ENCODE assay signal across 1 cellular context in the genomic region with DNA sequence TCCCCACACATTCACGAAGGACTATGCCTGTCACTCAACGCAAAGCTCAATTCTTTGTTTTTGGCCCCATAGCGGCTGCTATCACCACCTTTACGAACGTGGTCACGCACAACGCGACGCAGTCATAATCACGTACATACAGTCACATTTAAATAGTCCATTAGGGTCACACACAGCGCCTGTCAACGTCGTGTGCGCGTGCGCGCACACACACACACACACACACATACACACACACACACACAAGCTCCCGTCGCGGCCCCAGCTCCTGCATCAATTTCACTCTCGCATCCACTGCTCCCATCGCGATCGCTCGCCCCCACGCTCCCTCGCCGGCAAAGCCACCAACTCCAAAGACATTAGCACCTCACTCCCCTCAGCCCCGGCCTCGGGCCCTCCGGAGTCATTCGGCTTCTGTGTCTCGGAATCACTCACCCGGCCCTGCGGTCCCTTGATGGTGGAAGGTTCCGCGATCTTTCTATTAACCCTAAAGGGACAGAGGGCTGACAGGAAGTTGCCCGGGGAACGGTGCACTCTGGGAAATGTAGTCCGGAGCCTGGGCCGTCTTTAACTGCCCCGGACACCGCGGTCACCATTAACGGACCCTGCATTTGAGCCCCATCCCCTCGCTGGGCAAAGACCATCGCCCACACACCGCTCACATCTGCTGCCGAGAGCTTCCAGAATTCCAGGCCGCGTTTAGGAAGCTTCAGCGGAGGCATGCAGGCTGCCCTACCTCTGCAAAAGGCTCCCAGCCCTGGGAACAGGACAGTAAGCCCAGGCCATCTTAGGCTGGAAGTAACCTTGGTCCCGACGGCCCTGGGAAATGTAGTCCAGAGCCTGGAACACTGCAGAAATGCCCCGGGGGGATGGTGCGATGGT.
TF ChIP-seq lines count a peak whose summit lies in the region.

A gene (minus strand): TSS at position 486 of the 882 bp plus-strand sequence. CDS start 12,768 bp downstream, outside the sequence.

TF ChIP-seq in GM12878, 131 proteins besides CTCF, POLR2A, EP300 and RAD21 (continued from another document and continues in another):
- no peak for TF ChIP-seq ZBED1 (IDR thresholded peaks at IDR 0.05; ENCODE audit: borderline replicate concordance)
- TF ChIP-seq, protein P1, sequence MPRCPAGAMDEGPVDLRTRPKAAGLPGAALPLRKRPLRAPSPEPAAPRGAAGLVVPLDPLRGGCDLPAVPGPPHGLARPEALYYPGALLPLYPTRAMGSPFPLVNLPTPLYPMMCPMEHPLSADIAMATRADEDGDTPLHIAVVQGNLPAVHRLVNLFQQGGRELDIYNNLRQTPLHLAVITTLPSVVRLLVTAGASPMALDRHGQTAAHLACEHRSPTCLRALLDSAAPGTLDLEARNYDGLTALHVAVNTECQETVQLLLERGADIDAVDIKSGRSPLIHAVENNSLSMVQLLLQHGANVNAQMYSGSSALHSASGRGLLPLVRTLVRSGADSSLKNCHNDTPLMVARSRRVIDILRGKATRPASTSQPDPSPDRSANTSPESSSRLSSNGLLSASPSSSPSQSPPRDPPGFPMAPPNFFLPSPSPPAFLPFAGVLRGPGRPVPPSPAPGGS (IDR thresholded peaks at IDR 0.05; ENCODE audit: borderline replicate concordance, insufficient read depth, low read depth, low read length, poor library complexity, severe bottlenecking): no peak
- TF ChIP-seq, protein P2, sequence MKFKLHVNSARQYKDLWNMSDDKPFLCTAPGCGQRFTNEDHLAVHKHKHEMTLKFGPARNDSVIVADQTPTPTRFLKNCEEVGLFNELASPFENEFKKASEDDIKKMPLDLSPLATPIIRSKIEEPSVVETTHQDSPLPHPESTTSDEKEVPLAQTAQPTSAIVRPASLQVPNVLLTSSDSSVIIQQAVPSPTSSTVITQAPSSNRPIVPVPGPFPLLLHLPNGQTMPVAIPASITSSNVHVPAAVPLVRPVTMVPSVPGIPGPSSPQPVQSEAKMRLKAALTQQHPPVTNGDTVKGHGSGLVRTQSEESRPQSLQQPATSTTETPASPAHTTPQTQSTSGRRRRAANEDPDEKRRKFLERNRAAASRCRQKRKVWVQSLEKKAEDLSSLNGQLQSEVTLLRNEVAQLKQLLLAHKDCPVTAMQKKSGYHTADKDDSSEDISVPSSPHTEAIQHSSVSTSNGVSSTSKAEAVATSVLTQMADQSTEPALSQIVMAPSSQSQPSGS (IDR thresholded peaks at IDR 0.05; ENCODE audit: low read length): no peak
- no peak for TF ChIP-seq ZZZ3 (IDR thresholded peaks at IDR 0.05; ENCODE audit: control insufficient read depth, insufficient read length, low read depth)
- no peak for TF ChIP-seq CBX5 (IDR thresholded peaks at IDR 0.05; ENCODE audit: low read depth)
- TF ChIP-seq CHD4 (IDR thresholded peaks at IDR 0.05): no peak
- TF ChIP-seq SMC3 (IDR thresholded peaks at IDR 0.05; ENCODE audit: borderline replicate concordance, low read length): no peak
- TF ChIP-seq CBX3 (IDR thresholded peaks at IDR 0.05; ENCODE audit: borderline replicate concordance, low read depth): no peak
- TF ChIP-seq FOXK2 (IDR thresholded peaks at IDR 0.05): 0 out of 2 replicates have a peak, but pooled peaks have one; percentile 47
- peak; percentile 52; the same call in 1 of the 2 replicates for TF ChIP-seq SREBF1 (IDR thresholded peaks at IDR 0.05; ENCODE audit: low read length)
- TF ChIP-seq, protein P3, sequence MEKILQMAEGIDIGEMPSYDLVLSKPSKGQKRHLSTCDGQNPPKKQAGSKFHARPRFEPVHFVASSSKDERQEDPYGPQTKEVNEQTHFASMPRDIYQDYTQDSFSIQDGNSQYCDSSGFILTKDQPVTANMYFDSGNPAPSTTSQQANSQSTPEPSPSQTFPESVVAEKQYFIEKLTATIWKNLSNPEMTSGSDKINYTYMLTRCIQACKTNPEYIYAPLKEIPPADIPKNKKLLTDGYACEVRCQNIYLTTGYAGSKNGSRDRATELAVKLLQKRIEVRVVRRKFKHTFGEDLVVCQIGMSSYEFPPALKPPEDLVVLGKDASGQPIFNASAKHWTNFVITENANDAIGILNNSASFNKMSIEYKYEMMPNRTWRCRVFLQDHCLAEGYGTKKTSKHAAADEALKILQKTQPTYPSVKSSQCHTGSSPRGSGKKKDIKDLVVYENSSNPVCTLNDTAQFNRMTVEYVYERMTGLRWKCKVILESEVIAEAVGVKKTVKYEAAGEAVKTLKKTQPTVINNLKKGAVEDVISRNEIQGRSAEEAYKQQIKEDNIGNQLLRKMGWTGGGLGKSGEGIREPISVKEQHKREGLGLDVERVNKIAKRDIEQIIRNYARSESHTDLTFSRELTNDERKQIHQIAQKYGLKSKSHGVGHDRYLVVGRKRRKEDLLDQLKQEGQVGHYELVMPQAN (conservative IDR thresholded peaks at IDR 0.05): no peak
- no peak for TF ChIP-seq ZNF217 (IDR thresholded peaks at IDR 0.05)
- peak; percentile 32; the same call in 1 of the 2 replicates for TF ChIP-seq LARP7 (IDR thresholded peaks at IDR 0.05)
- TF ChIP-seq KLF5 (IDR thresholded peaks at IDR 0.05; ENCODE audit: partially characterized antibody): peak; percentile 75
- TF ChIP-seq TBL1XR1 (IDR thresholded peaks at IDR 0.05; ENCODE audit: low read depth, low read length): no peak
- TF ChIP-seq JUNB (IDR thresholded peaks at IDR 0.05): peak; percentile 53
- peak; percentile 88 for TF ChIP-seq HCFC1 (IDR thresholded peaks at IDR 0.05; ENCODE audit: low read length)
- 0 out of 2 replicates have a peak, but pooled peaks have one; percentile 12 for TF ChIP-seq MYB (IDR thresholded peaks at IDR 0.05; ENCODE audit: borderline replicate concordance, low read depth, low read length)
- TF ChIP-seq, protein P4, sequence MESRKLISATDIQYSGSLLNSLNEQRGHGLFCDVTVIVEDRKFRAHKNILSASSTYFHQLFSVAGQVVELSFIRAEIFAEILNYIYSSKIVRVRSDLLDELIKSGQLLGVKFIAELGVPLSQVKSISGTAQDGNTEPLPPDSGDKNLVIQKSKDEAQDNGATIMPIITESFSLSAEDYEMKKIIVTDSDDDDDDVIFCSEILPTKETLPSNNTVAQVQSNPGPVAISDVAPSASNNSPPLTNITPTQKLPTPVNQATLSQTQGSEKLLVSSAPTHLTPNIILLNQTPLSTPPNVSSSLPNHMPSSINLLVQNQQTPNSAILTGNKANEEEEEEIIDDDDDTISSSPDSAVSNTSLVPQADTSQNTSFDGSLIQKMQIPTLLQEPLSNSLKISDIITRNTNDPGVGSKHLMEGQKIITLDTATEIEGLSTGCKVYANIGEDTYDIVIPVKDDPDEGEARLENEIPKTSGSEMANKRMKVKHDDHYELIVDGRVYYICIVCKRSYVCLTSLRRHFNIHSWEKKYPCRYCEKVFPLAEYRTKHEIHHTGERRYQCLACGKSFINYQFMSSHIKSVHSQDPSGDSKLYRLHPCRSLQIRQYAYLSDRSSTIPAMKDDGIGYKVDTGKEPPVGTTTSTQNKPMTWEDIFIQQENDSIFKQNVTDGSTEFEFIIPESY (IDR thresholded peaks at IDR 0.05): no peak
- no peak for TF ChIP-seq GATAD2B (conservative IDR thresholded peaks at IDR 0.05; ENCODE audit: low read depth)
- TF ChIP-seq SUPT20H (IDR thresholded peaks at IDR 0.05; ENCODE audit: borderline replicate concordance, control insufficient read depth, low read depth, low read length): no peak
- TF ChIP-seq, protein P5, sequence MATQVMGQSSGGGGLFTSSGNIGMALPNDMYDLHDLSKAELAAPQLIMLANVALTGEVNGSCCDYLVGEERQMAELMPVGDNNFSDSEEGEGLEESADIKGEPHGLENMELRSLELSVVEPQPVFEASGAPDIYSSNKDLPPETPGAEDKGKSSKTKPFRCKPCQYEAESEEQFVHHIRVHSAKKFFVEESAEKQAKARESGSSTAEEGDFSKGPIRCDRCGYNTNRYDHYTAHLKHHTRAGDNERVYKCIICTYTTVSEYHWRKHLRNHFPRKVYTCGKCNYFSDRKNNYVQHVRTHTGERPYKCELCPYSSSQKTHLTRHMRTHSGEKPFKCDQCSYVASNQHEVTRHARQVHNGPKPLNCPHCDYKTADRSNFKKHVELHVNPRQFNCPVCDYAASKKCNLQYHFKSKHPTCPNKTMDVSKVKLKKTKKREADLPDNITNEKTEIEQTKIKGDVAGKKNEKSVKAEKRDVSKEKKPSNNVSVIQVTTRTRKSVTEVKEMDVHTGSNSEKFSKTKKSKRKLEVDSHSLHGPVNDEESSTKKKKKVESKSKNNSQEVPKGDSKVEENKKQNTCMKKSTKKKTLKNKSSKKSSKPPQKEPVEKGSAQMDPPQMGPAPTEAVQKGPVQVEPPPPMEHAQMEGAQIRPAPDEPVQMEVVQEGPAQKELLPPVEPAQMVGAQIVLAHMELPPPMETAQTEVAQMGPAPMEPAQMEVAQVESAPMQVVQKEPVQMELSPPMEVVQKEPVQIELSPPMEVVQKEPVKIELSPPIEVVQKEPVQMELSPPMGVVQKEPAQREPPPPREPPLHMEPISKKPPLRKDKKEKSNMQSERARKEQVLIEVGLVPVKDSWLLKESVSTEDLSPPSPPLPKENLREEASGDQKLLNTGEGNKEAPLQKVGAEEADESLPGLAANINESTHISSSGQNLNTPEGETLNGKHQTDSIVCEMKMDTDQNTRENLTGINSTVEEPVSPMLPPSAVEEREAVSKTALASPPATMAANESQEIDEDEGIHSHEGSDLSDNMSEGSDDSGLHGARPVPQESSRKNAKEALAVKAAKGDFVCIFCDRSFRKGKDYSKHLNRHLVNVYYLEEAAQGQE (IDR thresholded peaks at IDR 0.05; ENCODE audit: low read depth, low read length): no peak
- TF ChIP-seq SMAD1 (IDR thresholded peaks at IDR 0.05; ENCODE audit: low read depth, partially characterized antibody): no peak
- TF ChIP-seq NFIC (IDR thresholded peaks at IDR 0.05; ENCODE audit: low read depth, low read length): no peak
- peak; percentile 46; the same call in 1 of the 2 replicates for TF ChIP-seq MTA2 (IDR thresholded peaks at IDR 0.05; ENCODE audit: low read depth)
- TF ChIP-seq, protein P6, sequence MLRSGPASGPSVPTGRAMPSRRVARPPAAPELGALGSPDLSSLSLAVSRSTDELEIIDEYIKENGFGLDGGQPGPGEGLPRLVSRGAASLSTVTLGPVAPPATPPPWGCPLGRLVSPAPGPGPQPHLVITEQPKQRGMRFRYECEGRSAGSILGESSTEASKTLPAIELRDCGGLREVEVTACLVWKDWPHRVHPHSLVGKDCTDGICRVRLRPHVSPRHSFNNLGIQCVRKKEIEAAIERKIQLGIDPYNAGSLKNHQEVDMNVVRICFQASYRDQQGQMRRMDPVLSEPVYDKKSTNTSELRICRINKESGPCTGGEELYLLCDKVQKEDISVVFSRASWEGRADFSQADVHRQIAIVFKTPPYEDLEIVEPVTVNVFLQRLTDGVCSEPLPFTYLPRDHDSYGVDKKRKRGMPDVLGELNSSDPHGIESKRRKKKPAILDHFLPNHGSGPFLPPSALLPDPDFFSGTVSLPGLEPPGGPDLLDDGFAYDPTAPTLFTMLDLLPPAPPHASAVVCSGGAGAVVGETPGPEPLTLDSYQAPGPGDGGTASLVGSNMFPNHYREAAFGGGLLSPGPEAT (IDR thresholded peaks at IDR 0.05; ENCODE audit: low read depth): peak; percentile 78
- no peak for TF ChIP-seq DPF2 (IDR thresholded peaks at IDR 0.05)
- TF ChIP-seq PAX5 (IDR thresholded peaks at IDR 0.05; ENCODE audit: borderline replicate concordance, low read depth, low read length): no peak
- TF ChIP-seq RAD51 (IDR thresholded peaks at IDR 0.05): no peak
- peak; percentile 31; the same call in 1 of the 2 replicates for TF ChIP-seq BACH1 (IDR thresholded peaks at IDR 0.05; ENCODE audit: borderline replicate concordance)
- TF ChIP-seq, protein P7, sequence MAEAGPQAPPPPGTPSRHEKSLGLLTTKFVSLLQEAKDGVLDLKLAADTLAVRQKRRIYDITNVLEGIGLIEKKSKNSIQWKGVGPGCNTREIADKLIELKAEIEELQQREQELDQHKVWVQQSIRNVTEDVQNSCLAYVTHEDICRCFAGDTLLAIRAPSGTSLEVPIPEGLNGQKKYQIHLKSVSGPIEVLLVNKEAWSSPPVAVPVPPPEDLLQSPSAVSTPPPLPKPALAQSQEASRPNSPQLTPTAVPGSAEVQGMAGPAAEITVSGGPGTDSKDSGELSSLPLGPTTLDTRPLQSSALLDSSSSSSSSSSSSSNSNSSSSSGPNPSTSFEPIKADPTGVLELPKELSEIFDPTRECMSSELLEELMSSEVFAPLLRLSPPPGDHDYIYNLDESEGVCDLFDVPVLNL (IDR thresholded peaks at IDR 0.05; ENCODE audit: low read depth, low read length): no peak
- TF ChIP-seq ZNF207 (IDR thresholded peaks at IDR 0.05; ENCODE audit: borderline replicate concordance): no peak; the same call in 1 of the 2 replicates
- TF ChIP-seq CHD1 (IDR thresholded peaks at IDR 0.05; ENCODE audit: low read depth, low read length): no peak
- TF ChIP-seq, protein P8, sequence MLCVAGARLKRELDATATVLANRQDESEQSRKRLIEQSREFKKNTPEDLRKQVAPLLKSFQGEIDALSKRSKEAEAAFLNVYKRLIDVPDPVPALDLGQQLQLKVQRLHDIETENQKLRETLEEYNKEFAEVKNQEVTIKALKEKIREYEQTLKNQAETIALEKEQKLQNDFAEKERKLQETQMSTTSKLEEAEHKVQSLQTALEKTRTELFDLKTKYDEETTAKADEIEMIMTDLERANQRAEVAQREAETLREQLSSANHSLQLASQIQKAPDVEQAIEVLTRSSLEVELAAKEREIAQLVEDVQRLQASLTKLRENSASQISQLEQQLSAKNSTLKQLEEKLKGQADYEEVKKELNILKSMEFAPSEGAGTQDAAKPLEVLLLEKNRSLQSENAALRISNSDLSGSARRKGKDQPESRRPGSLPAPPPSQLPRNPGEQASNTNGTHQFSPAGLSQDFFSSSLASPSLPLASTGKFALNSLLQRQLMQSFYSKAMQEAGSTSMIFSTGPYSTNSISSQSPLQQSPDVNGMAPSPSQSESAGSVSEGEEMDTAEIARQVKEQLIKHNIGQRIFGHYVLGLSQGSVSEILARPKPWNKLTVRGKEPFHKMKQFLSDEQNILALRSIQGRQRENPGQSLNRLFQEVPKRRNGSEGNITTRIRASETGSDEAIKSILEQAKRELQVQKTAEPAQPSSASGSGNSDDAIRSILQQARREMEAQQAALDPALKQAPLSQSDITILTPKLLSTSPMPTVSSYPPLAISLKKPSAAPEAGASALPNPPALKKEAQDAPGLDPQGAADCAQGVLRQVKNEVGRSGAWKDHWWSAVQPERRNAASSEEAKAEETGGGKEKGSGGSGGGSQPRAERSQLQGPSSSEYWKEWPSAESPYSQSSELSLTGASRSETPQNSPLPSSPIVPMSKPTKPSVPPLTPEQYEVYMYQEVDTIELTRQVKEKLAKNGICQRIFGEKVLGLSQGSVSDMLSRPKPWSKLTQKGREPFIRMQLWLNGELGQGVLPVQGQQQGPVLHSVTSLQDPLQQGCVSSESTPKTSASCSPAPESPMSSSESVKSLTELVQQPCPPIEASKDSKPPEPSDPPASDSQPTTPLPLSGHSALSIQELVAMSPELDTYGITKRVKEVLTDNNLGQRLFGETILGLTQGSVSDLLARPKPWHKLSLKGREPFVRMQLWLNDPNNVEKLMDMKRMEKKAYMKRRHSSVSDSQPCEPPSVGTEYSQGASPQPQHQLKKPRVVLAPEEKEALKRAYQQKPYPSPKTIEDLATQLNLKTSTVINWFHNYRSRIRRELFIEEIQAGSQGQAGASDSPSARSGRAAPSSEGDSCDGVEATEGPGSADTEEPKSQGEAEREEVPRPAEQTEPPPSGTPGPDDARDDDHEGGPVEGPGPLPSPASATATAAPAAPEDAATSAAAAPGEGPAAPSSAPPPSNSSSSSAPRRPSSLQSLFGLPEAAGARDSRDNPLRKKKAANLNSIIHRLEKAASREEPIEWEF (IDR thresholded peaks at IDR 0.05; ENCODE audit: insufficient replicate concordance, low read depth, low read length): no peak
- no peak for TF ChIP-seq ETV6 (conservative IDR thresholded peaks at IDR 0.05 in 1 of 2, IDR thresholded peaks at IDR 0.05 in 1 of 2; ENCODE audit: borderline replicate concordance in 1 of 2, low read depth in 1 of 2)
- TF ChIP-seq HDAC2 (IDR thresholded peaks at IDR 0.05): no peak
- no peak; the same call in 2 of the 3 replicates for TF ChIP-seq POU2F2 (IDR thresholded peaks at IDR 0.05; ENCODE audit: borderline replicate concordance, low read depth, low read length)
